Comparison of ENCODE assay signal across 8 cellular contexts in the genomic region with DNA sequence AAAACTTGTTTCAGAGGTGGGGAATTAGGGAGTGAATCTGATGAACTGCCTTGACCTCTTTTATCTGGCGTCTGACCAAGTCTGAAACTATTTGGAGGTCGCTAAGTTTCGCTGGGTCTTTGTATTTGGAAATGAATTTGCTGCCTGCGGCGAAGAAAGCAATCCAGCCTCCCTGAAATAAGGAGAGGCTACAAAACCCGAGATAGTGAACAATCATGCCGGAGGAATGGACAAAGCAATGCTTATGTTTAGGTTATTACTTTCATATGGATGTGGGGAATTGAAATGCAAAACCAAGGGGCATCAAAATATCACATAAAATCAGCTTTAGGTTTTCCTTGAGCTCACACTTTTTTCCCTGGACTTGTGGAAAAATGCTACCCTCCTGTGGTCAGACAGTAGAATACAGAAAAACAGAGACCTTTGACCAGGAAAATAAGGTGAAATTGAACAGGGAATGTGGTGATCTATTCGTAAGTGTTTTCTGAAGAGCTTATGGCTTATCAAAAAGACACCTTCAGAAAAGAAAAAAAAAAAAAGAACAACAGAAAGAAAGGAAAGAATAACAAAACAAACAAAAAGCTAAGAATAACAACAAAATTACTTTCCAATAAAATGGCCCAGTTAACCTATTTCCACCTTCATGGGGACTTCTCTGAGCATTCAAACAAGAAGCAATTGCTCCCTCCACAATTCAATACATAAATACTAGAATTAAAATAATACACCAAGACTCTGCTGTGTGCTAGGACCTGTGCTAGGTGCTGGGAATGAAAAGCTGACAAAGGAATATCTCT.
DNase-seq lines count a peak whose midpoint lies in the region; ATAC-seq and TF ChIP-seq lines count a peak whose summit lies in the region.

No MANE protein-coding gene starts in this region.

- no peaks in the 10 kb centered on the region for H3K27me3 Mint-ChIP-seq in activated CD8-positive, alpha-beta T cell treated with anti-CD3 and anti-CD28 coated beads, Interleukin-2, amount 10 ng/mL, durations not matched to agents 7 days and 5 days (ENCODE audit: low read depth)

- POLR2A ChIA-PET in activated CD8-positive, alpha-beta T cell treated with anti-CD3 and anti-CD28 coated beads, Interleukin-2, amount 10 ng/mL, durations not matched to agents 7 days and 5 days (lab: Charles Lee) = no interaction called here

- peak; percentile 75 for TF ChIP-seq CTCF in fibroblast of pulmonary artery (IDR thresholded peaks at IDR 0.05; ENCODE audit: low read length, missing control alignments)
- TF ChIP-seq CTCF in GM13976 (IDR thresholded peaks at IDR 0.05; ENCODE audit: borderline replicate concordance, control extremely low read depth, extremely low read depth, insufficient read depth, missing control alignments) = no peak

- H3K4me1 Mint-ChIP-seq in activated CD8-positive, alpha-beta T cell treated with anti-CD3 and anti-CD28 coated beads, Interleukin-2, amount 10 ng/mL, durations not matched to agents 7 days and 5 days (ENCODE audit: low read depth) = no peaks in the 10 kb centered on the region

- H3K36me3 Mint-ChIP-seq in activated CD8-positive, alpha-beta T cell treated with anti-CD3 and anti-CD28 coated beads, Interleukin-2, amount 10 ng/mL, durations not matched to agents 7 days and 5 days (ENCODE audit: low read depth) = no peaks in the 10 kb centered on the region

- peak; percentile 47 for DNase-seq in D341Med (ENCODE audit: low spot score)
- DNase-seq in Jurkat, Clone E6-1 (ENCODE audit: low read depth, low spot score) = peak; percentile 22
- peak; percentile 15 for DNase-seq in RPMI8226
- peak; percentile 82 for DNase-seq in fibroblast of pulmonary artery (ENCODE audit: low read depth)
- DNase-seq in renal cortical epithelial cell (ENCODE audit: low read depth) = peak; percentile 71
- DNase-seq in GM13976 (ENCODE audit: low spot score) = no peak
- DNase-seq in activated CD8-positive, alpha-beta T cell treated with anti-CD3 and anti-CD28 coated beads, Interleukin-2, amount 10 ng/mL, durations not matched to agents 7 days and 5 days = no peak

- in situ Hi-C loops in GM13976 (cut with MboI; ENCODE audit: low sequenced_read_pairs, unreplicated experiment) = no loop called here

- no peak overlapping the region for H3K27ac Mint-ChIP-seq in activated CD8-positive, alpha-beta T cell treated with anti-CD3 and anti-CD28 coated beads, Interleukin-2, amount 10 ng/mL, durations not matched to agents 7 days and 5 days

- H3K9me3 Mint-ChIP-seq in activated CD8-positive, alpha-beta T cell treated with anti-CD3 and anti-CD28 coated beads, Interleukin-2, amount 10 ng/mL, durations not matched to agents 7 days and 5 days (ENCODE audit: insufficient read depth) = no peaks in the 10 kb centered on the region

- no peak overlapping the region for H3K4me3 Mint-ChIP-seq in activated CD8-positive, alpha-beta T cell treated with anti-CD3 and anti-CD28 coated beads, Interleukin-2, amount 10 ng/mL, durations not matched to agents 7 days and 5 days

- ATAC-seq in GM18511 (IDR thresholded peaks at IDR 0.05; ENCODE audit: unreplicated experiment) = no peak
- no peak for ATAC-seq in activated CD8-positive, alpha-beta T cell treated with anti-CD3 and anti-CD28 coated beads, Interleukin-2, amount 10 ng/mL, durations not matched to agents 7 days and 5 days

- CTCF ChIA-PET in activated CD8-positive, alpha-beta T cell treated with anti-CD3 and anti-CD28 coated beads, Interleukin-2, amount 10 ng/mL, durations not matched to agents 7 days and 5 days (lab: Charles Lee) = interaction anchor here (0.8 to 1.2 kb wide), 2 partner anchors 114 to 125 kb away, joined by 3 read pairs; no protein-coding TSS in a partner anchor

- no peak overlapping the region for H3K4me3 ChIP-seq in Jurkat, Clone E6-1 (ENCODE audit: low read length)
- H3K4me3 ChIP-seq in fibroblast of pulmonary artery (replicated peaks; ENCODE audit: low read depth, low read length) = peak overlapping the region; percentile 35

Comparison
In these comparisons a context has a peak if more than half of its experiments do, and no peak if none do; other contexts are left out.
1. DNase-seq: peak in D341Med (single experiment), Jurkat, Clone E6-1 (single experiment), RPMI8226 (single experiment), fibroblast of pulmonary artery (single experiment) and renal cortical epithelial cell (single experiment); none in GM13976 (single experiment) and activated CD8-positive, alpha-beta T cell treated with anti-CD3 and anti-CD28 coated beads, Interleukin-2, amount 10 ng/mL, durations not matched to agents 7 days and 5 days (single experiment).